ENCODE assay signal across 13 cellular contexts in the genomic region with DNA sequence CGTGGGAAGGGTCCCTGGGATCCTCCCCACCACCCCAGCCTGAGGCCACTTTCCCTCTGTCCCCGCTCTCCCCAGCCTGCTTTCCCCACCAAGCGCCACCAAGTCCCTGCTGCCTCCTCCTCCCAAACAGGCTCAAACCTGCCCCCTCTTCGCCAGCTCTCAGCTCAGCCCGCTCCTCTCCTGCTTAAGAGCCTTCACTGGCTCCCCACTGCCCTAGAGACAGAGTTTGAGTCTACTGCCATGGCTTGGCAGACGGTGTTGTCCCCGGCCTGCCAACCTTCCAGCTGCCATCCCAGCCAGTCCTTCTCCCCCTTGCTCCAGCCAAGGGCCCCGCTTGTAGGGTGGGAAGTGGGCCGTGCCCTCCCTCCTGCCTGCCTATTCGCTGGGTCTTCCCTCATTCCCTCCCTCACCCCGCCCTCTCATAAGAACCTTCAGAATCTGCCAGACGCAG. TPM values are rescaled to one million over a fixed set of nuclear protein-coding genes. Genes with fewer than 3 reads are reported as not detected.
A peak's percentile ranks its signal among the peaks of the same experiment; 100 is the strongest.
DNase-seq lines count a peak whose midpoint lies in the region; ATAC-seq and TF ChIP-seq lines count a peak whose summit lies in the region.
"Had no signal": no experiment of that assay in that cellular context is flagged by ENCODE, and none has a peak within 500 bp of the region (broad histone marks: within the 10 kb centered on the region; RNA-seq: fewer than 3 reads in every experiment).

No MANE protein-coding gene starts in this region.

- H3K4me1 ChIP-seq in heart right ventricle (peaks cover 6 to 98% (median 29%) of the 10 kb centered on the region in 9 donors), body of pancreas (peaks cover 70% of the 10 kb centered on the region), mucosa of rectum (ENCODE audit: control insufficient read depth in 2 of 2, insufficient read depth in 2 of 2, low read length in 2 of 2) (peaks cover 43 to 51% of the 10 kb centered on the region in 2 donors), upper lobe of right lung (peaks cover 92% of the 10 kb centered on the region)
- H3K4me1 ChIP-seq: BE2C had no signal

- DNase-seq in cardiac septum (ENCODE audit: low spot score) = peak; percentile 64
- DNase-seq in heart right ventricle = no peak
- no peak for DNase-seq in body of pancreas
- no peak for DNase-seq in upper lobe of right lung
- DNase-seq in hepatic stellate cell (ENCODE audit: low spot score) = no peak
- no peak for DNase-seq in retina
- no peak for DNase-seq in NCI-H1092 (lab: John Stamatoyannopoulos, UW)
- DNase-seq: BE2C, GM23248, NCI-H345, T-helper 9 cell had no signal

- TF ChIP-seq POLR2A in body of pancreas (IDR thresholded peaks at IDR 0.05) = no peak

- ATAC-seq in heart right ventricle (no peak), body of pancreas (no peak), upper lobe of right lung (peak; percentile 6)
- ATAC-seq: GM12878 had no signal

- H3K27me3 ChIP-seq in heart right ventricle (no peaks in the 10 kb centered on the region), body of pancreas (no peaks in the 10 kb centered on the region), mucosa of rectum (ENCODE audit: control insufficient read depth in 2 of 2, insufficient read depth in 2 of 2, low read length in 2 of 2) (no peaks in the 10 kb centered on the region), upper lobe of right lung (no peaks in the 10 kb centered on the region)
- H3K27me3 ChIP-seq: BE2C had no signal

- no peak overlapping the region for H3K9ac ChIP-seq in mucosa of rectum (ENCODE audit: low read depth in 1 of 2, low read length in 2 of 2)
- H3K9ac ChIP-seq: GM23248 had no signal

- H3K9me3 ChIP-seq in heart right ventricle (no peaks in the 10 kb centered on the region), body of pancreas (no peaks in the 10 kb centered on the region), mucosa of rectum (ENCODE audit: control insufficient read depth in 2 of 2, low read length in 2 of 2) (no peaks in the 10 kb centered on the region), upper lobe of right lung (no peaks in the 10 kb centered on the region)
- H3K9me3 ChIP-seq: BE2C had no signal

- TF ChIP-seq CTCF in heart right ventricle (IDR thresholded peaks at IDR 0.05) (no peak), body of pancreas (IDR thresholded peaks at IDR 0.05) (no peak), upper lobe of right lung (IDR thresholded peaks at IDR 0.05) (no peak)

- 79 to 84% methylated on average over 12 of the region's 12 CpGs for WGBS in heart right ventricle, 2 donors
- WGBS in body of pancreas, 2 donors = 78 to 91% methylated on average over 12 of the region's 12 CpGs

- intact Hi-C loops in cardiac septum (cut with DNase I) (loop anchor here (10.0 kb wide), 1 partner anchor 130 kb away; no protein-coding TSS in a partner anchor), heart right ventricle (cut with DNase I) (loop anchor here in 1 of 10 donors (5.0 kb wide), 1 partner anchor 42 kb away; no protein-coding TSS in a partner anchor), body of pancreas (cut with DNase I) (no loop called here), upper lobe of right lung (cut with DNase I) (no loop called here)

- H3K36me3 ChIP-seq in heart right ventricle (peaks cover 0 to 33% (median 0%) of the 10 kb centered on the region in 9 donors), body of pancreas (replicated peaks in 1 of 2; ENCODE audit: insufficient read depth in 1 of 2, low read depth in 2 of 2) (no peaks in the 10 kb centered on the region), mucosa of rectum (ENCODE audit: control insufficient read depth in 2 of 2, insufficient read depth in 2 of 2, low read length in 2 of 2) (peaks cover 2 to 3% of the 10 kb centered on the region in 2 donors), upper lobe of right lung (no peaks in the 10 kb centered on the region)
- H3K36me3 ChIP-seq: BE2C had no signal

- H3K27ac ChIP-seq in heart right ventricle (peak overlapping the region in 4 of 10 donors; percentile 9 to 100 (median 70)), body of pancreas (peak overlapping the region in 3 of 4 donors; percentile 79 to 91 (median 83)), mucosa of rectum (ENCODE audit: low read depth in 2 of 2, low read length in 2 of 2) (peak overlapping the region; percentile 45 to 79), upper lobe of right lung (peak overlapping the region; percentile 92)
- H3K27ac ChIP-seq: GM23248 had no signal

- H3K4me3 ChIP-seq in heart right ventricle (no peak overlapping the region), body of pancreas (no peak overlapping the region), mucosa of rectum (ENCODE audit: low read length in 2 of 2) (no peak overlapping the region), upper lobe of right lung (no peak overlapping the region)
- H3K4me3 ChIP-seq: GM12878, GM23248 had no signal

RNA-seq across cellular contexts. Expression of gene IL4R, which starts 11.1 kb away (rescaled TPM):
- total RNA-seq in cardiac septum (22.0 TPM), heart right ventricle (10 to 100 TPM in 4 of 10 donors, 1 to 10 TPM in 6; 5.0 to 28.9 (median 9.7) TPM), body of pancreas (100 to 1,000 TPM in 1 of 2 donors, 10 to 100 TPM in 1; 29.7 to 236 TPM), upper lobe of right lung (153 TPM)
- polyA plus RNA-seq in heart right ventricle = 10 to 100 TPM; 10.0 to 10.2 TPM

RNA-seq across cellular contexts. Expression of gene NSMCE1, which starts 56.3 kb away (rescaled TPM):
- total RNA-seq in cardiac septum (27.2 TPM), heart right ventricle (10 to 100 TPM; 33.5 to 46.3 (median 38.1) TPM), body of pancreas (10 to 100 TPM; 20.1 to 29.1 TPM), upper lobe of right lung (49.2 TPM)
- polyA plus RNA-seq in heart right ventricle = 10 to 100 TPM; 36.1 to 57.1 TPM
